1 cellular context compared by ENCODE assay signal in the genomic region with DNA sequence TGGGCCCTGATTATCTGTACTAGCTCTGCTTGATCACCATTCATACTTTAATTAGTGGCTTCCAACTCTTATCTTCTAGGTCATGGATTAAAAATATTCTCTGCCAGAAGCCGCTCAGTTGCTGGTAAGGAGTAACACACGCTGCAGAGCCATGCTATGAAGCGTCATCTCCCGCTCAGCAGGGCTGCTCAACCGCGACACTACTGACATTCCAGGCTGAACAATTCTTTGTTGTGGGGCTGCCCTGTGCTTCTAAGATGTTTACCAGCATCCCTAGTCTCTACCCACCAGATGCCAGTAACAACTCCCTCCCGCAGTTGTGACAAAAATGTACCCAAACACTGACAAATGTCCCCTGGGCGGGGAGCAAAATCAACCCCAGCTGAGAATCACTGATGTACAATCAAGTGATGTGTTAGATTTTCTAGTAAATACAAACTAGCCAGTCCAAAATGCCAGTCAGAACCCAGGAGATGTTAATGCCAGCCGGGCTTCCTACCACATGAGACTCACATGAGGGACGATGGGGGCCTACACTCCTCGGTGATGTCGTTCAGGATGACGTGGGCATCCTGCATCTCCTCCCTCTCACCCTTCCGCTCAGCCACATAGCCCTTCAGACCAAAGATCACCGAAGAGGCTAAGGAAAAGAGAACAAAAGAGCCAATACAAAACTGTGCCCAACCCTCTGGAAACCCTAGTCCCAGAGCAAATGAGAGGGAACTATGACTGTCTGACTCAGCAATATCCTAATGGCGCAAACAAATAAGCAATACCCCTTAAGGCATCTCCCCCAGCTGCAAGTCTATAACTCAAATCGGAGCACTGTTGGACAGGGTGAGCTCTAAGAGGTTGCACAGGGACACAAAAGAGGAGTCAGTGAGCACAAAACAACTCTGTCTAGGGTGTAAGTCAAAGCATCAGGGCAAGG.
TF ChIP-seq lines count a peak whose summit lies in the region.

No MANE protein-coding gene starts in this region.

TF ChIP-seq in GM23338, 12 proteins besides CTCF, POLR2A, EP300 and RAD21 (continued from another document):
- TF ChIP-seq JUNB (IDR thresholded peaks at IDR 0.05; ENCODE audit: unreplicated experiment): no peak
- TF ChIP-seq STAT1 (IDR thresholded peaks at IDR 0.05; ENCODE audit: unreplicated experiment): no peak
- no peak for TF ChIP-seq EZH2 (IDR thresholded peaks at IDR 0.05; ENCODE audit: low read depth, unreplicated experiment)
- TF ChIP-seq NANOG (IDR thresholded peaks at IDR 0.05; ENCODE audit: borderline replicate concordance): no peak
- TF ChIP-seq, protein P1, sequence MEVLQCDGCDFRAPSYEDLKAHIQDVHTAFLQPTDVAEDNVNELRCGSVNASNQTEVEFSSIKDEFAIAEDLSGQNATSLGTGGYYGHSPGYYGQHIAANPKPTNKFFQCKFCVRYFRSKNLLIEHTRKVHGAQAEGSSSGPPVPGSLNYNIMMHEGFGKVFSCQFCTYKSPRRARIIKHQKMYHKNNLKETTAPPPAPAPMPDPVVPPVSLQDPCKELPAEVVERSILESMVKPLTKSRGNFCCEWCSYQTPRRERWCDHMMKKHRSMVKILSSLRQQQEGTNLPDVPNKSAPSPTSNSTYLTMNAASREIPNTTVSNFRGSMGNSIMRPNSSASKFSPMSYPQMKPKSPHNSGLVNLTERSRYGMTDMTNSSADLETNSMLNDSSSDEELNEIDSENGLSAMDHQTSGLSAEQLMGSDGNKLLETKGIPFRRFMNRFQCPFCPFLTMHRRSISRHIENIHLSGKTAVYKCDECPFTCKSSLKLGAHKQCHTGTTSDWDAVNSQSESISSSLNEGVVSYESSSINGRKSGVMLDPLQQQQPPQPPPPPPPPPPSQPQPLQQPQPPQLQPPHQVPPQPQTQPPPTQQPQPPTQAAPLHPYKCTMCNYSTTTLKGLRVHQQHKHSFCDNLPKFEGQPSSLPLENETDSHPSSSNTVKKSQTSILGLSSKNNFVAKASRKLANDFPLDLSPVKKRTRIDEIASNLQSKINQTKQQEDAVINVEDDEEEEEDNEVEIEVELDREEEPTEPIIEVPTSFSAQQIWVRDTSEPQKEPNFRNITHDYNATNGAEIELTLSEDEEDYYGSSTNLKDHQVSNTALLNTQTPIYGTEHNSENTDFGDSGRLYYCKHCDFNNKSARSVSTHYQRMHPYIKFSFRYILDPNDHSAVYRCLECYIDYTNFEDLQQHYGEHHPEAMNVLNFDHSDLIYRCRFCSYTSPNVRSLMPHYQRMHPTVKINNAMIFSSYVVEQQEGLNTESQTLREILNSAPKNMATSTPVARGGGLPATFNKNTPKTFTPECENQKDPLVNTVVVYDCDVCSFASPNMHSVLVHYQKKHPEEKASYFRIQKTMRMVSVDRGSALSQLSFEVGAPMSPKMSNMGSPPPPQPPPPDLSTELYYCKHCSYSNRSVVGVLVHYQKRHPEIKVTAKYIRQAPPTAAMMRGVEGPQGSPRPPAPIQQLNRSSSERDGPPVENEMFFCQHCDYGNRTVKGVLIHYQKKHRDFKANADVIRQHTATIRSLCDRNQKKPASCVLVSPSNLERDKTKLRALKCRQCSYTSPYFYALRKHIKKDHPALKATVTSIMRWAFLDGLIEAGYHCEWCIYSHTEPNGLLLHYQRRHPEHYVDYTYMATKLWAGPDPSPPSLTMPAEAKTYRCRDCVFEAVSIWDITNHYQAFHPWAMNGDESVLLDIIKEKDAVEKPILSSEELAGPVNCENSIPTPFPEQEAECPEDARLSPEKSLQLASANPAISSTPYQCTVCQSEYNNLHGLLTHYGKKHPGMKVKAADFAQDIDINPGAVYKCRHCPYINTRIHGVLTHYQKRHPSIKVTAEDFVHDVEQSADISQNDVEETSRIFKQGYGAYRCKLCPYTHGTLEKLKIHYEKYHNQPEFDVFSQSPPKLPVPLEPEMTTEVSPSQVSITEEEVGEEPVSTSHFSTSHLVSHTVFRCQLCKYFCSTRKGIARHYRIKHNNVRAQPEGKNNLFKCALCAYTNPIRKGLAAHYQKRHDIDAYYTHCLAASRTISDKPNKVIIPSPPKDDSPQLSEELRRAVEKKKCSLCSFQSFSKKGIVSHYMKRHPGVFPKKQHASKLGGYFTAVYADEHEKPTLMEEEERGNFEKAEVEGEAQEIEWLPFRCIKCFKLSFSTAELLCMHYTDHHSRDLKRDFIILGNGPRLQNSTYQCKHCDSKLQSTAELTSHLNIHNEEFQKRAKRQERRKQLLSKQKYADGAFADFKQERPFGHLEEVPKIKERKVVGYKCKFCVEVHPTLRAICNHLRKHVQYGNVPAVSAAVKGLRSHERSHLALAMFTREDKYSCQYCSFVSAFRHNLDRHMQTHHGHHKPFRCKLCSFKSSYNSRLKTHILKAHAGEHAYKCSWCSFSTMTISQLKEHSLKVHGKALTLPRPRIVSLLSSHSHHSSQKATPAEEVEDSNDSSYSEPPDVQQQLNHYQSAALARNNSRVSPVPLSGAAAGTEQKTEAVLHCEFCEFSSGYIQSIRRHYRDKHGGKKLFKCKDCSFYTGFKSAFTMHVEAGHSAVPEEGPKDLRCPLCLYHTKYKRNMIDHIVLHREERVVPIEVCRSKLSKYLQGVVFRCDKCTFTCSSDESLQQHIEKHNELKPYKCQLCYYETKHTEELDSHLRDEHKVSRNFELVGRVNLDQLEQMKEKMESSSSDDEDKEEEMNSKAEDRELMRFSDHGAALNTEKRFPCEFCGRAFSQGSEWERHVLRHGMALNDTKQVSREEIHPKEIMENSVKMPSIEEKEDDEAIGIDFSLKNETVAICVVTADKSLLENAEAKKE (CRISPR knock-in tag; IDR thresholded peaks at IDR 0.05): no peak
